17 cellular contexts compared by ENCODE assay signal in the genomic region with DNA sequence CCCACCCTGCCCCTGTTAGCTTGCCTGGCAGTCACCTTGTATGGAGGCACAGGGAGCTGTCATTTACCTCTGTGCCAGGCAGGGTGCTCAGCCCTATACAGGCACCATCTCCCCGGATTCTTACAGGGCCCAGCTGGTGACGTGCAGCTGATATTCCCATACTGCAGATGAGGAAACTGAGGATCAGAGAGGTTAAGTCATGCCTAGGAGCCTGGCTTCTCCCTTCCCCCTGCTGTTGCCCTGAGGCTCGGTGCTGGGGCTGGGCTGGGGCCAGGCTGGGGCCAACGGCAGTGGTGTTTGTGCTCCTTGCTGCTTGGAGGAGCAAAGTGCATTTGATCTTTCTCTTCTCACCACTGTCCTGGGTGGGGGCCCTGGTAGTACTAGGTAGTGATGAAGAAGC. TPM values are rescaled to one million over a fixed set of nuclear protein-coding genes. Genes with fewer than 3 reads are reported as not detected.
DNase-seq lines count a peak whose midpoint lies in the region; ATAC-seq, FAIRE-seq and TF ChIP-seq lines count a peak whose summit lies in the region.
"Had no signal": no experiment of that assay in that cellular context is flagged by ENCODE, and none has a peak within 500 bp of the region (broad histone marks: within the 10 kb centered on the region; RNA-seq: fewer than 3 reads in every experiment).

No MANE protein-coding gene starts in this region.

- peaks cover 5% of the 10 kb centered on the region; the same call in 1 of the 2 replicates for H4K20me1 ChIP-seq in K562 (replicated peaks; ENCODE audit: control insufficient read depth, insufficient read depth, low read length)

- no peak overlapping the region for H3K9ac ChIP-seq in K562 (ENCODE audit: insufficient read depth in 1 of 2, low read depth in 2 of 2, low read length in 2 of 2)

- TF ChIP-seq EP300 in K562 (IDR thresholded peaks at IDR 0.05; ENCODE audit: low read length) = no peak

- in situ Hi-C loops in K562 (cut with MboI) = no loop called here
- in situ Hi-C loops in gastrocnemius medialis (cut with MboI; ENCODE audit: low sequenced_read_pairs in 4 of 4) = no loop called here

- 4% methylated on average over 4 of the region's 4 CpGs for WGBS in K562 (ENCODE audit: insufficient coverage, low coverage, missing lambda C conversion rate)
- 63% methylated on average over 4 of the region's 4 CpGs for WGBS in right cardiac atrium

- no peak overlapping the region for H3K4me2 ChIP-seq in K562 (ENCODE audit: insufficient read depth, low read length)

- intact Hi-C loops in K562 (cut with micrococcal nuclease) (no loop called here), right cardiac atrium (cut with DNase I) (no loop called here), gastrocnemius medialis (cut with DNase I; ENCODE audit: low total_unique reads) (no loop called here)

- H3K9me1 ChIP-seq in K562 (ENCODE audit: control insufficient read depth, insufficient read depth, low read length) = no peaks in the 10 kb centered on the region

- no peak for TF ChIP-seq CTCF in K562 (IDR thresholded peaks at IDR 0.05 in 2 of 3, conservative IDR thresholded peaks at IDR 0.05 in 1 of 3; ENCODE audit: insufficient read depth in 2 of 3, low read depth in 1 of 3, low read length in 3 of 3)
- TF ChIP-seq CTCF in gastrocnemius medialis (IDR thresholded peaks at IDR 0.05 in 4 of 5, conservative IDR thresholded peaks at IDR 0.05 in 1 of 5) = no peak
- no peak for TF ChIP-seq CTCF in type B pancreatic cell (conservative IDR thresholded peaks at IDR 0.05)
- TF ChIP-seq CTCF in nephron progenitor cell (IDR thresholded peaks at IDR 0.05) = no peak

- H3K4me3 Mint-ChIP-seq in type B pancreatic cell (no peak overlapping the region), nephron progenitor cell (no peak overlapping the region)

- H3K36me3 ChIP-seq in K562 (ENCODE audit: control insufficient read depth, insufficient read depth, low read length) = no peaks in the 10 kb centered on the region
- H3K36me3 ChIP-seq in gastrocnemius medialis = no peaks in the 10 kb centered on the region
- H3K36me3 ChIP-seq: ovary had no signal

- BruUV-seq in K562 (replicated peaks; lab: Mats Ljungman, UMichigan) = no TSS peak

- no peaks in the 10 kb centered on the region for H3K79me2 ChIP-seq in K562 (ENCODE audit: control insufficient read depth, insufficient read depth, low read length)

- no peaks in the 10 kb centered on the region for H3K27me3 Mint-ChIP-seq in type B pancreatic cell
- peaks cover 21% of the 10 kb centered on the region for H3K27me3 Mint-ChIP-seq in nephron progenitor cell (ENCODE audit: low read depth, poor library complexity)

- no peak for FAIRE-seq in K562 (lab: Jason Lieb, UNC)
- FAIRE-seq: astrocyte, endometrium, H54, urothelium cell line had no signal

- CTCF ChIA-PET in K562 (lab: Yijun Ruan, JAX; ENCODE audit: low intra/inter-chr PET ratio) = no interaction called here

- H2AFZ ChIP-seq in K562 (ENCODE audit: low read depth, low read length) = no peak overlapping the region

- H3K4me1 ChIP-seq in K562 (replicated peaks in 1 of 2; ENCODE audit: control insufficient read depth in 2 of 2, insufficient read depth in 2 of 2, low read length in 2 of 2) = peaks cover 0 to 5% of the 10 kb centered on the region in 2 experiments; a peak in 1 of 5 replicates
- H3K4me1 ChIP-seq in right cardiac atrium (ENCODE audit: control insufficient read depth, insufficient read depth, low read length) = peaks cover 3% of the 10 kb centered on the region
- H3K4me1 ChIP-seq in gastrocnemius medialis = peaks cover 10 to 16% of the 10 kb centered on the region in 2 donors

- H3K27me3 ChIP-seq in K562 (ENCODE audit: control insufficient read depth in 2 of 2, insufficient read depth in 2 of 2, low read length in 2 of 2) = peaks cover 19 to 39% of the 10 kb centered on the region in 2 experiments
- H3K27me3 ChIP-seq in right cardiac atrium (ENCODE audit: control insufficient read depth, insufficient read depth) = no peaks in the 10 kb centered on the region
- no peaks in the 10 kb centered on the region for H3K27me3 ChIP-seq in gastrocnemius medialis
- H3K27me3 ChIP-seq: ovary had no signal

- H3K27ac Mint-ChIP-seq in type B pancreatic cell = peak overlapping the region; percentile 53
- no peak overlapping the region for H3K27ac Mint-ChIP-seq in nephron progenitor cell

- H3K36me3 Mint-ChIP-seq in type B pancreatic cell (no peaks in the 10 kb centered on the region), nephron progenitor cell (ENCODE audit: low read depth) (no peaks in the 10 kb centered on the region)

- TF ChIP-seq POLR2A in K562 (conservative IDR thresholded peaks at IDR 0.05) = no peak
- TF ChIP-seq POLR2A in gastrocnemius medialis (IDR thresholded peaks at IDR 0.05) = no peak

- DNase-seq in K562 (ENCODE audit: extremely low read depth in 1 of 4, low spot score in 3 of 4) (no peak), right cardiac atrium (peak in 1 of 3 donors; percentile 29), gastrocnemius medialis (no peak), type B pancreatic cell (ENCODE audit: extremely low spot score, unreplicated experiment) (no peak), HuH-7 (ENCODE audit: low spot score) (no peak), COR-L47 (lab: John Stamatoyannopoulos, UW) (no peak), nephron progenitor cell (no peak)
- DNase-seq: activated CD4-positive, alpha-beta T cell treated with anti-CD3 and anti-CD28 coated beads for 4 hours; activated gamma-delta T cell treated with Interleukin-2 at 50 U/mL for 16 hours; NCI-H2029; NCI-H446 treated with DMSO at 0.1 percent for 48 hours had no signal

- H3K9me3 Mint-ChIP-seq in type B pancreatic cell (no peaks in the 10 kb centered on the region), nephron progenitor cell (no peaks in the 10 kb centered on the region)

- no peaks in the 10 kb centered on the region for H3K9me3 ChIP-seq in K562 (replicated peaks; ENCODE audit: control insufficient read depth, insufficient read depth, low read depth, low read length)
- H3K9me3 ChIP-seq in right cardiac atrium (ENCODE audit: control insufficient read depth, low read length) = no peaks in the 10 kb centered on the region
- H3K9me3 ChIP-seq in gastrocnemius medialis = no peaks in the 10 kb centered on the region
- H3K9me3 ChIP-seq: ovary had no signal

- no peak overlapping the region for H3K4me3 ChIP-seq in K562
- H3K4me3 ChIP-seq in right cardiac atrium (ENCODE audit: low read length) = no peak overlapping the region
- H3K4me3 ChIP-seq in gastrocnemius medialis = no peak overlapping the region
- H3K4me3 ChIP-seq: ovary had no signal

- peak; percentile 22; the same call in 2 of the 3 replicates for ATAC-seq in K562
- peak in 1 of 2 donors; percentile 6 for ATAC-seq in right cardiac atrium
- ATAC-seq in gastrocnemius medialis = no peak

- POLR2A ChIA-PET in K562 (lab: Yijun Ruan, JAX) = no interaction called here

- no peak for TF ChIP-seq RAD21 in K562 (CRISPR knock-in tag; conservative IDR thresholded peaks at IDR 0.05 in 1 of 2, IDR thresholded peaks at IDR 0.05 in 1 of 2)

- H3K4me1 Mint-ChIP-seq in type B pancreatic cell (ENCODE audit: unreplicated experiment) (peaks cover 11% of the 10 kb centered on the region), nephron progenitor cell (peaks cover 12% of the 10 kb centered on the region)

- H3K27ac ChIP-seq in K562 (ENCODE audit: extremely low read depth, low read depth, low read length) (no peak overlapping the region), right cardiac atrium (ENCODE audit: low read length) (peak overlapping the region; percentile 61), gastrocnemius medialis (peak overlapping the region; percentile 38 to 65 (median 55))
- H3K27ac ChIP-seq: RWPE1 had no signal

TF ChIP-seq in K562, 482 proteins besides CTCF, POLR2A, EP300 and RAD21:
- TF ChIP-seq HNRNPH1 (optimal IDR thresholded peaks at IDR 0.05; ENCODE audit: low read depth, low read length) = no peak
- peak; percentile 62 for TF ChIP-seq RBM25 (IDR thresholded peaks at IDR 0.05; ENCODE audit: low read depth, low read length, severe bottlenecking)
- no peak for TF ChIP-seq NUFIP1 (IDR thresholded peaks at IDR 0.05; ENCODE audit: partially characterized antibody)
- no peak for TF ChIP-seq HDGF (IDR thresholded peaks at IDR 0.05)
- 0 out of 2 replicates have a peak, but pooled peaks have one; percentile 46 for TF ChIP-seq BCOR (IDR thresholded peaks at IDR 0.05)
- TF ChIP-seq BRD9 (IDR thresholded peaks at IDR 0.05; ENCODE audit: low read depth, partially characterized antibody) = no peak

RNA-seq across cellular contexts. Expression of gene IL34, which starts 54.8 kb away (rescaled TPM):
- 0.44 TPM in 1 of 2 replicates, not detected in the other for total RNA-seq in K562 (2011; cell fraction: chromatin; rRNA removed; ENCODE audit: low replicate concordance)
- total RNA-seq in K562 (2011; cell fraction: nucleolus; rRNA removed) = not detected in 2 replicates
- not detected in 2 replicates for total RNA-seq in K562 (2011; cell fraction: nucleoplasm; rRNA removed)
- total RNA-seq in K562 (2014; rRNA removed) = 0.20 TPM in 1 of 2 replicates, not detected in the other
- total RNA-seq in K562 (2014; rRNA removed; fragmentation: Illumina TruSeq; extraction: Trizol) = not detected in 2 replicates
- total RNA-seq in K562 (2015; rRNA removed; fragmentation: Illumina TruSeq; extraction: Trizol) = 0.18 TPM in 1 of 2 replicates, not detected in the other
- 0.25 TPM in 1 of 2 replicates, not detected in the other for total RNA-seq in K562 (2021)
- polyA plus RNA-seq in K562 (2011; rRNA removed) = 0.10 TPM in 1 of 2 replicates, not detected in the other
- polyA plus RNA-seq in K562 (2011; cell fraction: cytosol; rRNA removed) = 0.16 and 0.49 TPM in 2 replicates
- polyA plus RNA-seq in K562 (2011; cell fraction: nucleus; rRNA removed) = 0.20 and 0.32 TPM in 2 replicates
- 0.39 and 0.44 TPM in 2 replicates for polyA plus RNA-seq in K562 (2012)
- polyA plus RNA-seq in K562 (2014; fragmentation: Illumina TruSeq; extraction: Trizol) = 0.58 TPM in 1 of 2 replicates, not detected in the other
- polyA plus RNA-seq in K562 (2014; fragmentation: Nextera tagmentation; extraction: Ambion mirVana) = not detected
- 0.07 and 0.18 TPM in 2 replicates for polyA plus RNA-seq in K562 (2014; rRNA removed)
- polyA minus RNA-seq in K562 (2011; rRNA and poly(A)+ RNA removed) = not detected in 2 replicates
- not detected in 2 replicates for polyA minus RNA-seq in K562 (2011; cell fraction: cytosol; rRNA and poly(A)+ RNA removed)
- polyA minus RNA-seq in K562 (2011; cell fraction: nucleus; rRNA and poly(A)+ RNA removed) = not detected in 2 replicates
- 1 to 10 TPM in 2 of 4 donors, under 1 TPM in 2; 0.74 to 2.1 (median 1.5) TPM for total RNA-seq in right cardiac atrium
- polyA plus RNA-seq in right cardiac atrium = 1.9 TPM
- total RNA-seq in gastrocnemius medialis = 10 to 100 TPM in 3 of 4 donors, under 1 TPM in 1; 0.71 to 93.0 (median 22.1) TPM
- total RNA-seq in type B pancreatic cell (ENCODE audit: low replicate concordance) = 0.40 TPM in 1 of 2 replicates, not detected in the other
